Comparison of ENCODE assay signal across 1 cellular context in the genomic region with DNA sequence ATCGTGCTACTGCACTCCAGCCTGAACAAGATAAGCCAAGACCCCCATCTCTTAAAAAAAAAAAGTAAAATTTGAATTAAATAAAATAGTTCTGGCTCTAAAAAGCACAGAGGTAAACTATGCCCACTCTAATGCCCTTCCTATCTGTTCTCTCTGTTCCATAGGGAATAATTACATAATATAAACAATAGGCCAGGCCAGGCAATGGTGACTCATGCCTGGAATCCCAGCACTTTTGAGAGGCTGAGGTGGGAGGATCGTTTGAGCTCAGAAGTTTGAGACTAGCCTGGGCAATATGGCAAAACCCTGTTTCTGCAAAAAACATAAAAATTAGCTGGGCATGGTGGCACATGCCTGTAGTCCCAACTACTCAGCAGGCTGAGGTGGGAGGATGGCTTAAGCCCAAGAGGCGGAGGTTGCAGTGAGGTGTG.
TF ChIP-seq lines count a peak whose summit lies in the region.

No MANE protein-coding gene starts in this region.

TF ChIP-seq in HEK293, 187 proteins besides CTCF, POLR2A, EP300 and RAD21 (continued from another document and continues in another):
- 0 out of 2 replicates have a peak, but pooled peaks have one; percentile 25 for TF ChIP-seq ZNF394 (tag by site-specific recombination; IDR thresholded peaks at IDR 0.05; ENCODE audit: borderline replicate concordance)
- TF ChIP-seq, protein P1, sequence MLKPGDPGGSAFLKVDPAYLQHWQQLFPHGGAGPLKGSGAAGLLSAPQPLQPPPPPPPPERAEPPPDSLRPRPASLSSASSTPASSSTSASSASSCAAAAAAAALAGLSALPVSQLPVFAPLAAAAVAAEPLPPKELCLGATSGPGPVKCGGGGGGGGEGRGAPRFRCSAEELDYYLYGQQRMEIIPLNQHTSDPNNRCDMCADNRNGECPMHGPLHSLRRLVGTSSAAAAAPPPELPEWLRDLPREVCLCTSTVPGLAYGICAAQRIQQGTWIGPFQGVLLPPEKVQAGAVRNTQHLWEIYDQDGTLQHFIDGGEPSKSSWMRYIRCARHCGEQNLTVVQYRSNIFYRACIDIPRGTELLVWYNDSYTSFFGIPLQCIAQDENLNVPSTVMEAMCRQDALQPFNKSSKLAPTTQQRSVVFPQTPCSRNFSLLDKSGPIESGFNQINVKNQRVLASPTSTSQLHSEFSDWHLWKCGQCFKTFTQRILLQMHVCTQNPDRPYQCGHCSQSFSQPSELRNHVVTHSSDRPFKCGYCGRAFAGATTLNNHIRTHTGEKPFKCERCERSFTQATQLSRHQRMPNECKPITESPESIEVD (tag by site-specific recombination; IDR thresholded peaks at IDR 0.05): peak; percentile 51
- no peak for TF ChIP-seq ZNF157 (tag by site-specific recombination; IDR thresholded peaks at IDR 0.05)
- TF ChIP-seq, protein P2, sequence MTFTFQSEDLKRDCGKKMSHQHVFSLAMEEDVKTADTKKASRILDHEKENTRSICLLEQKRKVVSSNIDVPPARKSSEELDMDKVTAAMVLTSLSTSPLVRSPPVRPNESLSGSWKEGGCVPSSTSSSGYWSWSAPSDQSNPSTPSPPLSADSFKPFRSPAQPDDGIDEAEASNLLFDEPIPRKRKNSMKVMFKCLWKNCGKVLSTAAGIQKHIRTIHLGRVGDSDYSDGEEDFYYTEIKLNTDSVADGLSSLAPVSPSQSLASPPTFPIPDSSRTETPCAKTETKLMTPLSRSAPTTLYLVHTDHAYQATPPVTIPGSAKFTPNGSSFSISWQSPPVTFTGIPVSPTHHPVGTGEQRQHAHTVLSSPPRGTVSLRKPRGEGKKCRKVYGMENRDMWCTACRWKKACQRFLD (tag by site-specific recombination; IDR thresholded peaks at IDR 0.05): no peak
- TF ChIP-seq ZNF830 (tag by site-specific recombination; IDR thresholded peaks at IDR 0.05; ENCODE audit: low read depth): no peak
- TF ChIP-seq BCL11A (tag by site-specific recombination; IDR thresholded peaks at IDR 0.05; ENCODE audit: low read depth): peak; percentile 93
- TF ChIP-seq ZNF596 (tag by site-specific recombination; IDR thresholded peaks at IDR 0.05): no peak
- TF ChIP-seq ZNF658 (tag by site-specific recombination; IDR thresholded peaks at IDR 0.05): no peak
- TF ChIP-seq, protein P3, sequence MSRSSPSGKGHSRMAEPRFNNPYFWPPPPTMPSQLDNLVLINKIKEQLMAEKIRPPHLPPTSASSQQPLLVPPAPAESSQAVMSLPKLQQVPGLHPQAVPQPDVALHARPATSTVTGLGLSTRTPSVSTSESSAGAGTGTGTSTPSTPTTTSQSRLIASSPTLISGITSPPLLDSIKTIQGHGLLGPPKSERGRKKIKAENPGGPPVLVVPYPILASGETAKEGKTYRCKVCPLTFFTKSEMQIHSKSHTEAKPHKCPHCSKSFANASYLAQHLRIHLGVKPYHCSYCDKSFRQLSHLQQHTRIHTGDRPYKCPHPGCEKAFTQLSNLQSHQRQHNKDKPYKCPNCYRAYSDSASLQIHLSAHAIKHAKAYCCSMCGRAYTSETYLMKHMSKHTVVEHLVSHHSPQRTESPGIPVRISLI (tag by site-specific recombination; IDR thresholded peaks at IDR 0.05): peak; percentile 86; the same call in 1 of the 2 replicates
- no peak for TF ChIP-seq ZSCAN16 (tag by site-specific recombination; IDR thresholded peaks at IDR 0.05)
- TF ChIP-seq ZEB2 (tag by site-specific recombination; IDR thresholded peaks at IDR 0.05): peak; percentile 84
- no peak for TF ChIP-seq ZNF558 (tag by site-specific recombination; IDR thresholded peaks at IDR 0.05)
- no peak for TF ChIP-seq RBAK (tag by site-specific recombination; IDR thresholded peaks at IDR 0.05)
- TF ChIP-seq ZNF791 (tag by site-specific recombination; IDR thresholded peaks at IDR 0.05): no peak
- 0 out of 2 replicates have a peak, but pooled peaks have one; percentile 29 for TF ChIP-seq ZNF324 (tag by site-specific recombination; IDR thresholded peaks at IDR 0.05)
- peak; percentile 81 for TF ChIP-seq ZNF629 (tag by site-specific recombination; IDR thresholded peaks at IDR 0.05)
- TF ChIP-seq, protein P4, sequence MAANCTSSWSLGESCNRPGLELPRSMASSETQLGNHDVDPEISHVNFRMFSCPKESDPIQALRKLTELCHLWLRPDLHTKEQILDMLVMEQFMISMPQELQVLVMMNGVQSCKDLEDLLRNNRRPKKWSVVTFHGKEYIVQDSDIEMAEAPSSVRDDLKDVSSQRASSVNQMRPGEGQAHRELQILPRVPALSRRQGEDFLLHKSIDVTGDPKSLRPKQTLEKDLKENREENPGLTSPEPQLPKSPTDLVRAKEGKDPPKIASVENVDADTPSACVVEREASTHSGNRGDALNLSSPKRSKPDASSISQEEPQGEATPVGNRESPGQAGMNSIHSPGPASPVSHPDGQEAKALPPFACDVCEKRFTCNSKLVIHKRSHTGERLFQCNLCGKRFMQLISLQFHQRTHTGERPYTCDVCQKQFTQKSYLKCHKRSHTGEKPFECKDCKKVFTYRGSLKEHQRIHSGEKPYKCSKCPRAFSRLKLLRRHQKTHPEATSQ (tag by site-specific recombination; IDR thresholded peaks at IDR 0.05): no peak
- no peak for TF ChIP-seq ZBTB20 (tag by site-specific recombination; IDR thresholded peaks at IDR 0.05)
- no peak for TF ChIP-seq HOXC10 (CRISPR knock-in tag; IDR thresholded peaks at IDR 0.05)
- TF ChIP-seq ZNF391 (tag by site-specific recombination; IDR thresholded peaks at IDR 0.05; ENCODE audit: borderline replicate concordance, low read depth): no peak
- TF ChIP-seq, protein P5, sequence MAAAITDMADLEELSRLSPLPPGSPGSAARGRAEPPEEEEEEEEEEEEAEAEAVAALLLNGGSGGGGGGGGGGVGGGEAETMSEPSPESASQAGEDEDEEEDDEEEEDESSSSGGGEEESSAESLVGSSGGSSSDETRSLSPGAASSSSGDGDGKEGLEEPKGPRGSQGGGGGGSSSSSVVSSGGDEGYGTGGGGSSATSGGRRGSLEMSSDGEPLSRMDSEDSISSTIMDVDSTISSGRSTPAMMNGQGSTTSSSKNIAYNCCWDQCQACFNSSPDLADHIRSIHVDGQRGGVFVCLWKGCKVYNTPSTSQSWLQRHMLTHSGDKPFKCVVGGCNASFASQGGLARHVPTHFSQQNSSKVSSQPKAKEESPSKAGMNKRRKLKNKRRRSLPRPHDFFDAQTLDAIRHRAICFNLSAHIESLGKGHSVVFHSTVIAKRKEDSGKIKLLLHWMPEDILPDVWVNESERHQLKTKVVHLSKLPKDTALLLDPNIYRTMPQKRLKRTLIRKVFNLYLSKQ (tag by site-specific recombination; IDR thresholded peaks at IDR 0.05; ENCODE audit: borderline replicate concordance): no peak
- no peak; the same call in 1 of the 2 replicates for TF ChIP-seq ZNF24 (tag by site-specific recombination; IDR thresholded peaks at IDR 0.05)
- TF ChIP-seq ZNF280D (tag by site-specific recombination; IDR thresholded peaks at IDR 0.05): no peak
- TF ChIP-seq ZNF311 (tag by site-specific recombination; IDR thresholded peaks at IDR 0.05; ENCODE audit: borderline replicate concordance): no peak
- no peak for TF ChIP-seq ZBTB10 (tag by site-specific recombination; IDR thresholded peaks at IDR 0.05)
- no peak for TF ChIP-seq ZNF423 (tag by site-specific recombination; IDR thresholded peaks at IDR 0.05)
- peak; percentile 64 for TF ChIP-seq KLF10 (tag by site-specific recombination; IDR thresholded peaks at IDR 0.05)
- TF ChIP-seq ZFP41 (tag by site-specific recombination; IDR thresholded peaks at IDR 0.05; ENCODE audit: borderline replicate concordance): no peak
- peak; percentile 72; the same call in 1 of the 2 replicates for TF ChIP-seq ZNF600 (tag by site-specific recombination; IDR thresholded peaks at IDR 0.05)
- no peak for TF ChIP-seq ZNF792 (tag by site-specific recombination; IDR thresholded peaks at IDR 0.05)
- no peak for TF ChIP-seq BCL6B (tag by site-specific recombination; IDR thresholded peaks at IDR 0.05)
- TF ChIP-seq ZBTB17 (tag by site-specific recombination; IDR thresholded peaks at IDR 0.05): peak; percentile 74
- TF ChIP-seq WT1 (tag by site-specific recombination; IDR thresholded peaks at IDR 0.05): peak; percentile 91
- TF ChIP-seq ZNF280C (tag by site-specific recombination; IDR thresholded peaks at IDR 0.05): no peak
- TF ChIP-seq, protein P6, sequence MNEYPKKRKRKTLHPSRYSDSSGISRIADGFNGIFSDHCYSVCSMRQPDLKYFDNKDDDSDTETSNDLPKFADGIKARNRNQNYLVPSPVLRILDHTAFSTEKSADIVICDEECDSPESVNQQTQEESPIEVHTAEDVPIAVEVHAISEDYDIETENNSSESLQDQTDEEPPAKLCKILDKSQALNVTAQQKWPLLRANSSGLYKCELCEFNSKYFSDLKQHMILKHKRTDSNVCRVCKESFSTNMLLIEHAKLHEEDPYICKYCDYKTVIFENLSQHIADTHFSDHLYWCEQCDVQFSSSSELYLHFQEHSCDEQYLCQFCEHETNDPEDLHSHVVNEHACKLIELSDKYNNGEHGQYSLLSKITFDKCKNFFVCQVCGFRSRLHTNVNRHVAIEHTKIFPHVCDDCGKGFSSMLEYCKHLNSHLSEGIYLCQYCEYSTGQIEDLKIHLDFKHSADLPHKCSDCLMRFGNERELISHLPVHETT (tag by site-specific recombination; IDR thresholded peaks at IDR 0.05): peak; percentile 71
- TF ChIP-seq ZBTB48 (tag by site-specific recombination; IDR thresholded peaks at IDR 0.05): no peak
- TF ChIP-seq ZSCAN4 (tag by site-specific recombination; IDR thresholded peaks at IDR 0.05): no peak
- TF ChIP-seq ZNF202 (tag by site-specific recombination; IDR thresholded peaks at IDR 0.05; ENCODE audit: borderline replicate concordance): no peak
